In genomic region chr5:126594077-126594476, GRCh38 we compare ENCODE assay signal across 8 cellular contexts. TPM values are rescaled to one million over a fixed set of nuclear protein-coding genes. Genes with fewer than 3 reads are reported as not detected.
DNase-seq lines count a peak whose midpoint lies in the region; ATAC-seq lines count a peak whose summit lies in the region.

No MANE protein-coding gene starts in this region.

- peaks cover 36% of the 10 kb centered on the region for H3K36me3 ChIP-seq in SJSA1
- no peaks in the 10 kb centered on the region for H3K36me3 ChIP-seq in rectal smooth muscle tissue (ENCODE audit: control insufficient read depth, insufficient read depth, low read length)

- H3K27ac ChIP-seq in SJSA1 (peak overlapping the region; percentile 76; the same call in 1 of the 2 replicates), rectal smooth muscle tissue (ENCODE audit: low read depth, low read length) (no peak overlapping the region)

- DNase-seq in EL = peak; percentile 39
- peak in 1 of 2 experiments; percentile 17 for DNase-seq in SJSA1 (ENCODE audit: low read depth in 1 of 2, low spot score in 2 of 2)
- DNase-seq in fibroblast of peridontal ligament (ENCODE audit: extremely low read depth) = peak; percentile 30
- DNase-seq in effector CD8-positive, alpha-beta T cell (lab: John Stamatoyannopoulos, UW) = no peak
- DNase-seq in NCI-H1417 (lab: John Stamatoyannopoulos, UW) = no peak

- no peak overlapping the region for H3K9ac ChIP-seq in rectal smooth muscle tissue (ENCODE audit: low read length)

- ATAC-seq in GM18511 (IDR thresholded peaks at IDR 0.05; ENCODE audit: unreplicated experiment) (no peak), GM19351 (IDR thresholded peaks at IDR 0.05; ENCODE audit: unreplicated experiment) (no peak)

- H3K4me1 ChIP-seq in SJSA1 (replicated peaks) (peaks cover 22% of the 10 kb centered on the region), rectal smooth muscle tissue (ENCODE audit: control insufficient read depth, insufficient read depth, low read length) (no peaks in the 10 kb centered on the region)

- H3K9me3 ChIP-seq in SJSA1 (replicated peaks) = no peaks in the 10 kb centered on the region

- H3K27me3 ChIP-seq in SJSA1 (replicated peaks) (no peaks in the 10 kb centered on the region), rectal smooth muscle tissue (ENCODE audit: control insufficient read depth, insufficient read depth, low read length) (no peaks in the 10 kb centered on the region)

- peak overlapping the region; percentile 56 for H3K4me3 ChIP-seq in SJSA1
- peak overlapping the region; percentile 80 for H3K4me3 ChIP-seq in rectal smooth muscle tissue (ENCODE audit: low read length)

RNA-seq across cellular contexts. Expression of gene ALDH7A1, which starts 0.9 kb away (rescaled TPM):
- total RNA-seq in SJSA1 (2014; rRNA removed; shearing (Covaris generic)) = 32.9 and 55.0 TPM in 2 replicates

RNA-seq across cellular contexts. Expression of gene PHAX, which starts 6.7 kb away (rescaled TPM):
- total RNA-seq in SJSA1 (2014; rRNA removed; shearing (Covaris generic)) = 94.9 and 147 TPM in 2 replicates

Comparison
In these comparisons a context has a peak if more than half of its experiments do, and no peak if none do; other contexts are left out.
1. DNase-seq: peak in EL (single experiment) and fibroblast of peridontal ligament (single experiment); none in effector CD8-positive, alpha-beta T cell (single experiment) and NCI-H1417 (0 of 3).